ENCODE assay signal across 12 cellular contexts in the genomic region with DNA sequence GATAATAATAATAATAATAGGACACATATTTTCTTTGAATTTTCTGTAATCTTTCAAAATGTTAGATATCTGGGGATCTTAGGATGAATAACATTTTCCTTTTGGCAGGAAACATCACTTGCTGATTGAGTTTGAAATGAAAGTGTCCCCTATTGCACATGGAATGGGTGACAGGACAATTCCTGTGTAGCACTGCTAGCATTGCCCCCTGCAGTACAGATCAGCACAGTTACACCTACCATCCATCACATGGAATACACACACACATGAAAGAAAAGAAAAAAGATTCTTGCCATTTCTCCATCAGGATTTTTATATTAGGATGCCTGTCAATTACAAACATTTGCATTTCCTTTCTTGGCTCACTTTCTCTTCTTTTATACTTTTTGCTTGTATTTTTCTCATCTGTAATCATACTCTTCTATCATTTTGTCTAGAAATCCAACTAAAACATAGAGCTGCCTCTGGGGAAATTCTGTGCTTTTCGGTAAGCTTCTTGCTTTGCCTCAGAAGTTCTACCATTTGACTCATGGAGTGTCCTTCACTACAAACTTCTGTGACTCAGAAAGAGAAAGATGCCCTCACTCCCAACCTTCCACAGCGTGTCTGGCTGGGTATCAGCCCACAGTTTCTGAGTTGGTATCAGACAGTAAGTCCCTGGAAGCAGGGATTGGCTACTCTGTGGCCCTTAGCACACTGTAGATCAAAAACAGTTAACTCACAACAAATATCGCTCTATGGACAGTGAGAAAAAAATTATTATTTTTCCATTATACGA.
DNase-seq lines count a peak whose midpoint lies in the region; ATAC-seq and TF ChIP-seq lines count a peak whose summit lies in the region.
"Had no signal": no experiment of that assay in that cellular context is flagged by ENCODE, and none has a peak within 500 bp of the region (broad histone marks: within the 10 kb centered on the region; RNA-seq: fewer than 3 reads in every experiment).

No MANE protein-coding gene starts in this region.

- no peak for TF ChIP-seq CTCF in H9 (conservative IDR thresholded peaks at IDR 0.05)

- H4K8ac ChIP-seq in H9 (replicated peaks; ENCODE audit: insufficient read length, low read depth, low read length) (no peak overlapping the region), mesenchymal stem cell (ENCODE audit: low read length) (no peak overlapping the region)

- H4K91ac ChIP-seq in H9 (ENCODE audit: insufficient read length, low read depth, low read length) (no peak overlapping the region), mesenchymal stem cell (ENCODE audit: low read length) (no peak overlapping the region)

- H3K27me3 Mint-ChIP-seq in H9 (ENCODE audit: low read depth): no peaks in the 10 kb centered on the region
- peaks cover 2 to 3% of the 10 kb centered on the region in 2 donors for H3K27me3 Mint-ChIP-seq in CD4-positive, alpha-beta memory T cell

- no peak overlapping the region for H3K56ac ChIP-seq in H9 (ENCODE audit: insufficient read length, low read depth, low read length)

- H3K9me3 ChIP-seq in H9 (ENCODE audit: control insufficient read depth, low read depth, low read length): no peaks in the 10 kb centered on the region
- H3K9me3 ChIP-seq in mesenchymal stem cell (ENCODE audit: control insufficient read depth, low read length): no peaks in the 10 kb centered on the region
- H3K9me3 ChIP-seq in CD4-positive, alpha-beta memory T cell (ENCODE audit: control insufficient read depth in 1 of 2, low read length in 2 of 2): no peaks in the 10 kb centered on the region

- H3K4ac ChIP-seq in H9 (ENCODE audit: low read depth, low read length): no peak overlapping the region
- H3K4ac ChIP-seq in mesenchymal stem cell (ENCODE audit: low read depth in 1 of 2, low read length in 2 of 2): no peak overlapping the region

- H3K36me3 Mint-ChIP-seq in H9 (ENCODE audit: insufficient read depth in 1 of 3, low read depth in 3 of 3): no peaks in the 10 kb centered on the region
- H3K36me3 Mint-ChIP-seq in CD4-positive, alpha-beta memory T cell: no peaks in the 10 kb centered on the region

- no peak overlapping the region for H3K27ac ChIP-seq in H9 (ENCODE audit: insufficient read length, low read depth, low read length)
- no peak overlapping the region for H3K27ac ChIP-seq in mesenchymal stem cell (ENCODE audit: low read length, poor library complexity, severe bottlenecking)
- no peak overlapping the region for H3K27ac ChIP-seq in CD4-positive, alpha-beta memory T cell (ENCODE audit: low read depth, low read length)
- H3K27ac ChIP-seq: hepatocyte, VCaP had no signal

- ATAC-seq in GM18502 (IDR thresholded peaks at IDR 0.05; ENCODE audit: poor library complexity, unreplicated experiment): peak; percentile 81

- H2BK15ac ChIP-seq in H9 (ENCODE audit: low read depth, low read length) (no peak overlapping the region), mesenchymal stem cell (ENCODE audit: low read depth, poor library complexity, severe bottlenecking) (no peak overlapping the region)

- H3K4me1 Mint-ChIP-seq in H9: no peaks in the 10 kb centered on the region
- no peaks in the 10 kb centered on the region for H3K4me1 Mint-ChIP-seq in CD4-positive, alpha-beta memory T cell

- intact Hi-C loops in CD4-positive, alpha-beta memory T cell (cut with micrococcal nuclease): no loop called here

- no peaks in the 10 kb centered on the region for H3K79me2 ChIP-seq in H9 (ENCODE audit: insufficient read depth, low read length)
- H3K79me2 ChIP-seq: hepatocyte had no signal

- no peak overlapping the region for H3T11ph ChIP-seq in H9 (ENCODE audit: low read length)

- H2BK12ac ChIP-seq in H9 (ENCODE audit: insufficient read length, low read depth, low read length) (no peak overlapping the region), mesenchymal stem cell (ENCODE audit: low read length in 2 of 2) (peak overlapping the region in 1 of 2 experiments; percentile 66)

- no peaks in the 10 kb centered on the region for H3K36me3 ChIP-seq in mesenchymal stem cell (ENCODE audit: control insufficient read depth in 1 of 2, insufficient read depth in 2 of 2, low read depth in 1 of 2, low read length in 2 of 2)
- no peaks in the 10 kb centered on the region for H3K36me3 ChIP-seq in CD4-positive, alpha-beta memory T cell (ENCODE audit: insufficient read depth, low read length)

- H2AK5ac ChIP-seq in H9 (ENCODE audit: insufficient read length, low read length): no peak overlapping the region
- H2AK5ac ChIP-seq in mesenchymal stem cell (ENCODE audit: low read length, severe bottlenecking): no peak overlapping the region

- H3K79me1 ChIP-seq in H9 (ENCODE audit: insufficient read depth, low read depth, low read length, poor library complexity, severe bottlenecking): no peaks in the 10 kb centered on the region
- no peaks in the 10 kb centered on the region for H3K79me1 ChIP-seq in mesenchymal stem cell (replicated peaks; ENCODE audit: low read length, poor library complexity, severe bottlenecking)

- H2AFZ ChIP-seq in H9 (ENCODE audit: low read length) (peak overlapping the region; percentile 22), mesenchymal stem cell (ENCODE audit: low read depth, low read length) (peak overlapping the region; percentile 51)
- H2AFZ ChIP-seq: hepatocyte had no signal

- H4K5ac ChIP-seq in H9 (ENCODE audit: insufficient read length, low read depth, low read length): no peak overlapping the region

- no peaks in the 10 kb centered on the region for H3K4me1 ChIP-seq in H9 (ENCODE audit: insufficient read depth, low read length)
- H3K4me1 ChIP-seq in mesenchymal stem cell (ENCODE audit: control insufficient read depth, insufficient read depth, low read depth, low read length): no peaks in the 10 kb centered on the region
- H3K4me1 ChIP-seq in CD4-positive, alpha-beta memory T cell (ENCODE audit: insufficient read depth, low read length): no peaks in the 10 kb centered on the region

- no CpG with 5 or more reads among the region's 4 CpGs for WGBS in H9 (ENCODE audit: extremely low coverage, insufficient read length, low lambda C conversion rate)
- WGBS in mesenchymal stem cell: 95% methylated on average over 3 of the region's 4 CpGs

- H3K23ac ChIP-seq in H9 (ENCODE audit: insufficient read length, low read depth, low read length): no peak overlapping the region
- H3K23ac ChIP-seq in mesenchymal stem cell (ENCODE audit: low read length in 2 of 2): no peak overlapping the region

- no peaks in the 10 kb centered on the region for H4K20me1 ChIP-seq in H9 (ENCODE audit: control insufficient read depth, insufficient read depth, insufficient read length)

- DNase-seq in H9 (no peak), NCI-H226 (peak; percentile 52), mesenchymal stem cell (no peak), RKO (ENCODE audit: low spot score) (no peak), DMS79 (lab: John Stamatoyannopoulos, UW) (no peak), dedifferentiated amniotic fluid mesenchymal stem cell (ENCODE audit: extremely low spot score) (no peak)
- no peak for DNase-seq in CD4-positive, alpha-beta memory T cell
- DNase-seq: KG1; NK-92 treated with Interleukin-12 subunit alpha and Interleukin-12 subunit beta, amount 100 ng/mL, for 24 hours had no signal

- no peak overlapping the region for H3K14ac ChIP-seq in H9 (ENCODE audit: insufficient read depth, low read length)
- H3K14ac ChIP-seq in mesenchymal stem cell (ENCODE audit: low read length in 2 of 2): peak overlapping the region in 1 of 2 experiments; percentile 41

- H3K18ac ChIP-seq in H9 (ENCODE audit: insufficient read length, low read depth, low read length) (no peak overlapping the region), mesenchymal stem cell (ENCODE audit: low read depth in 1 of 2, low read length in 2 of 2) (peak overlapping the region in 1 of 2 experiments; percentile 80)

- H2BK20ac ChIP-seq in H9 (ENCODE audit: low read depth, low read length, poor library complexity, severe bottlenecking): no peak overlapping the region

- H3K4me2 ChIP-seq in H9 (ENCODE audit: insufficient read depth, insufficient read length, low read length) (no peak overlapping the region), mesenchymal stem cell (ENCODE audit: low read length, poor library complexity, severe bottlenecking) (no peak overlapping the region)
- H3K4me2 ChIP-seq: hepatocyte had no signal

- H2BK5ac ChIP-seq in H9 (ENCODE audit: insufficient read length, low read length) (no peak overlapping the region), mesenchymal stem cell (ENCODE audit: low read depth, low read length, poor library complexity, severe bottlenecking) (no peak overlapping the region)

- H3K27ac Mint-ChIP-seq in H9: no peak overlapping the region; a peak in 1 of 7 replicates
- no peak overlapping the region for H3K27ac Mint-ChIP-seq in CD4-positive, alpha-beta memory T cell

- no peak overlapping the region for H3K4me3 ChIP-seq in mesenchymal stem cell (ENCODE audit: insufficient read depth in 1 of 2, low read depth in 1 of 2, low read length in 2 of 2)
- H3K4me3 ChIP-seq in CD4-positive, alpha-beta memory T cell (ENCODE audit: low read length in 2 of 2): no peak overlapping the region
- H3K4me3 ChIP-seq: hepatocyte had no signal

- CTCF ChIA-PET in CD4-positive, alpha-beta memory T cell (lab: Charles Lee; ENCODE audit: partially characterized antibody): no interaction called here

- no peaks in the 10 kb centered on the region for H3K23me2 ChIP-seq in H9 (ENCODE audit: insufficient read length, low read depth, low read length, poor library complexity, severe bottlenecking)

- no peak overlapping the region for H3K9ac ChIP-seq in H9 (ENCODE audit: extremely low read depth, insufficient read length, low read length)
- no peak overlapping the region for H3K9ac ChIP-seq in mesenchymal stem cell (ENCODE audit: low read length)

- H3K9me3 Mint-ChIP-seq in H9: 0 out of 5 replicates have a peak, but pooled peaks cover 0 to 2% of the 10 kb centered on the region in 2 experiments
- H3K9me3 Mint-ChIP-seq in CD4-positive, alpha-beta memory T cell: no peaks in the 10 kb centered on the region

- no peak overlapping the region for H3K4me3 Mint-ChIP-seq in H9
- no peak overlapping the region for H3K4me3 Mint-ChIP-seq in CD4-positive, alpha-beta memory T cell

- H3K27me3 ChIP-seq in H9 (ENCODE audit: insufficient read depth, low read length) (no peaks in the 10 kb centered on the region), mesenchymal stem cell (ENCODE audit: control insufficient read depth in 1 of 2, insufficient read depth in 1 of 2, low read length in 2 of 2) (no peaks in the 10 kb centered on the region)
- no peaks in the 10 kb centered on the region for H3K27me3 ChIP-seq in CD4-positive, alpha-beta memory T cell (ENCODE audit: insufficient read depth, low read length)
- H3K27me3 ChIP-seq: hepatocyte had no signal

- H2BK120ac ChIP-seq in H9 (ENCODE audit: low read depth, low read length, poor library complexity, severe bottlenecking) (no peak overlapping the region), mesenchymal stem cell (ENCODE audit: low read depth, low read length) (no peak overlapping the region)

- POLR2A ChIA-PET in CD4-positive, alpha-beta memory T cell (lab: Charles Lee; ENCODE audit: partially characterized antibody): no interaction called here
